In genomic region chr15:73873889-73874511, GRCh38 we compare ENCODE assay signal across 8 cellular contexts. TPM values are rescaled to one million over a fixed set of nuclear protein-coding genes. Genes with fewer than 3 reads are reported as not detected.
DNase-seq lines count a peak whose midpoint lies in the region; ATAC-seq and TF ChIP-seq lines count a peak whose summit lies in the region.

No MANE protein-coding gene starts in this region.

- H3K27ac ChIP-seq in esophagus squamous epithelium (no peak overlapping the region), trophoblast cell (ENCODE audit: low read depth, low read length) (no peak overlapping the region), substantia nigra (ENCODE audit: low read depth, low read length, poor library complexity, severe bottlenecking) (no peak overlapping the region)

- no peak overlapping the region for H2AFZ ChIP-seq in trophoblast cell (ENCODE audit: insufficient read depth, low read length, poor library complexity)

- no peak overlapping the region for H4K91ac ChIP-seq in trophoblast cell (ENCODE audit: low read depth, low read length)

- intact Hi-C loops in esophagus squamous epithelium (cut with DNase I): no loop called here

- H3K36me3 ChIP-seq in esophagus squamous epithelium (no peaks in the 10 kb centered on the region), trophoblast cell (ENCODE audit: control insufficient read depth in 1 of 2, insufficient read depth in 2 of 2, low read length in 2 of 2) (no peaks in the 10 kb centered on the region)

- 27 to 33% methylated on average over 6 of the region's 6 CpGs for WGBS in esophagus squamous epithelium, 2 donors
- WGBS in trophoblast cell (ENCODE audit: extremely low coverage, insufficient coverage, insufficient read length): no CpG with 5 or more reads among the region's 6 CpGs

- H3K79me1 ChIP-seq in trophoblast cell (ENCODE audit: low read length): no peaks in the 10 kb centered on the region

- no peak overlapping the region for H3K9ac ChIP-seq in trophoblast cell (ENCODE audit: low read length)

- H3K14ac ChIP-seq in trophoblast cell (ENCODE audit: low read length): no peak overlapping the region

- H3K4me3 ChIP-seq in LNCaP clone FGC (ENCODE audit: low read depth, low read length) (no peak overlapping the region), esophagus squamous epithelium (no peak overlapping the region), trophoblast cell (ENCODE audit: low read depth, low read length) (no peak overlapping the region)

- H2BK120ac ChIP-seq in trophoblast cell (ENCODE audit: insufficient read depth, low read length, poor library complexity): no peak overlapping the region

- no peak overlapping the region for H2BK5ac ChIP-seq in trophoblast cell (ENCODE audit: low read depth, low read length, poor library complexity)

- no peak overlapping the region for H4K8ac ChIP-seq in trophoblast cell (ENCODE audit: low read depth, low read length)

- H3K23ac ChIP-seq in trophoblast cell (ENCODE audit: low read length): no peak overlapping the region

- no peak overlapping the region for H3K4me3 Mint-ChIP-seq in activated T-cell treated with anti-CD3 and anti-CD28 coated beads, Interleukin-2, amount 50 U/mL, for 72 hours

- TF ChIP-seq POLR2A in esophagus squamous epithelium (IDR thresholded peaks at IDR 0.05): no peak

- no peaks in the 10 kb centered on the region for H3K79me2 ChIP-seq in trophoblast cell (ENCODE audit: control insufficient read depth, insufficient read depth, low read length, poor library complexity)

- no peak for ATAC-seq in activated T-cell treated with anti-CD3 and anti-CD28 coated beads, Interleukin-2, amount 50 U/mL, for 72 hours (replicated peaks in 1 of 2)

- no peak overlapping the region for H3K18ac ChIP-seq in trophoblast cell (ENCODE audit: low read length)

- no peaks in the 10 kb centered on the region for H3K9me3 Mint-ChIP-seq in activated T-cell treated with anti-CD3 and anti-CD28 coated beads, Interleukin-2, amount 50 U/mL, for 72 hours

- no peaks in the 10 kb centered on the region for H3K4me1 Mint-ChIP-seq in activated T-cell treated with anti-CD3 and anti-CD28 coated beads, Interleukin-2, amount 50 U/mL, for 72 hours (ENCODE audit: low read depth)

- H3K4me1 ChIP-seq in esophagus squamous epithelium (no peaks in the 10 kb centered on the region), trophoblast cell (ENCODE audit: control insufficient read depth in 1 of 2, insufficient read depth in 2 of 2, low read length in 2 of 2) (no peaks in the 10 kb centered on the region)

- no peak overlapping the region for H3K4ac ChIP-seq in trophoblast cell (ENCODE audit: low read depth, low read length)

- H3K36me3 Mint-ChIP-seq in activated T-cell treated with anti-CD3 and anti-CD28 coated beads, Interleukin-2, amount 50 U/mL, for 72 hours (ENCODE audit: insufficient read depth in 2 of 2): no peaks in the 10 kb centered on the region

- DNase-seq in activated T-cell treated with anti-CD3 and anti-CD28 coated beads, Interleukin-2, amount 50 U/mL, for 72 hours: peak; percentile 10 to 41
- DNase-seq in activated T-cell treated with anti-CD3 and anti-CD28 coated beads, Interleukin-2, amount 50 U/mL, for 1 hour: no peak
- DNase-seq in LNCaP clone FGC (ENCODE audit: low read depth) (peak; percentile 56), T follicular helper cell (ENCODE audit: low read depth) (peak; percentile 7), esophagus squamous epithelium (lab: John Stamatoyannopoulos, UW) (no peak), trophoblast cell (peak; percentile 26 to 90), T1000 (lab: John Stamatoyannopoulos, UW) (no peak), substantia nigra (lab: John Stamatoyannopoulos, UW) (no peak)

- H3K27me3 Mint-ChIP-seq in activated T-cell treated with anti-CD3 and anti-CD28 coated beads, Interleukin-2, amount 50 U/mL, for 72 hours (ENCODE audit: low read depth): peaks cover 20% of the 10 kb centered on the region

- H3K9me3 ChIP-seq in esophagus squamous epithelium (no peaks in the 10 kb centered on the region), trophoblast cell (ENCODE audit: insufficient read depth, low read depth, low read length) (no peaks in the 10 kb centered on the region)

- no peak overlapping the region for H2BK12ac ChIP-seq in trophoblast cell (ENCODE audit: low read length)

- H3K4me2 ChIP-seq in trophoblast cell (ENCODE audit: low read length): no peak overlapping the region

- peak; percentile 63 for TF ChIP-seq CTCF in LNCaP clone FGC (IDR thresholded peaks at IDR 0.05; ENCODE audit: control insufficient read depth, extremely low read depth, insufficient read depth)
- peak in 5 of 6 experiments; percentile 44 to 66 (median 61) for TF ChIP-seq CTCF in esophagus squamous epithelium (IDR thresholded peaks at IDR 0.05)

- H4K12ac ChIP-seq in trophoblast cell (ENCODE audit: low read depth, low read length): no peak overlapping the region

- H3K27me3 ChIP-seq in esophagus squamous epithelium (peaks cover 0 to 44% (median 0%) of the 10 kb centered on the region in 4 donors), trophoblast cell (ENCODE audit: insufficient read depth, low read length) (no peaks in the 10 kb centered on the region)

- no peak overlapping the region for H3K27ac Mint-ChIP-seq in activated T-cell treated with anti-CD3 and anti-CD28 coated beads, Interleukin-2, amount 50 U/mL, for 72 hours

- no peak overlapping the region for H2AK5ac ChIP-seq in trophoblast cell (ENCODE audit: low read length)

RNA-seq across cellular contexts. Expression of gene TBC1D21, which starts 0.6 kb away (rescaled TPM):
- not detected for total RNA-seq in activated T-cell treated with anti-CD3 and anti-CD28 coated beads, Interleukin-2, amount 50 U/mL, for 72 hours
- not detected for total RNA-seq in esophagus squamous epithelium
- not detected in 2 replicates for polyA plus RNA-seq in trophoblast cell (2013)

RNA-seq across cellular contexts. Expression of gene LOXL1, which starts 52.3 kb away (rescaled TPM):
- total RNA-seq in activated T-cell treated with anti-CD3 and anti-CD28 coated beads, Interleukin-2, amount 50 U/mL, for 72 hours: 1 to 10 TPM; 1.9 to 2.5 TPM
- 1 to 10 TPM; 4.3 to 7.7 (median 6.3) TPM for total RNA-seq in esophagus squamous epithelium
- 64.9 and 67.5 TPM in 2 replicates for polyA plus RNA-seq in trophoblast cell (2013)

Comparison
In these comparisons a context has a peak if more than half of its experiments do, and no peak if none do; other contexts are left out.
1. DNase-seq: peak in activated T-cell treated with anti-CD3 and anti-CD28 coated beads, Interleukin-2, amount 50 U/mL, for 72 hours (2 of 2), LNCaP clone FGC (single experiment), T follicular helper cell (single experiment) and trophoblast cell (2 of 2); none in activated T-cell treated with anti-CD3 and anti-CD28 coated beads, Interleukin-2, amount 50 U/mL, for 1 hour (single experiment), esophagus squamous epithelium (single experiment), T1000 (single experiment) and substantia nigra (0 of 49).